ENCODE assay signal across 23 cellular contexts in the genomic region with DNA sequence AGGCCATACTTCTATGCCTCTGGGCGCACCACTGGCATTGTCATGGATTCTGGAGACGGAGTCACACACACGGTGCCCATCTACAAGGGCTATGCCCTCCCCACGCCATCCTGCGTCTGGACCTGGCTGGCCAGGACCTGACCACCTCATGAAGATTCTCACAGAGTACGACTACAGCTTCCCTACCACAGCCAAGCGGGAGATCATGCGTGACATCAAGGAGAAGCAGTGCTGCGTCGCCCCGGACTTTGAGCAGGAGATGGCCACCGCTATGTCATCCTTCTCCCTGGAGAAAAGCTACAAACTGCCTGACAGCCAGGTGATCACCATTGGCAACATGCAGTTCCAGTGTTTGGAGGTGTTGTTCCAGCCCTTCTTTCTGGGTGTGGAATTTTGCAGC. TPM values are rescaled to one million over a fixed set of nuclear protein-coding genes. Genes with fewer than 3 reads are reported as not detected.
DNase-seq lines count a peak whose midpoint lies in the region; ATAC-seq, FAIRE-seq and TF ChIP-seq lines count a peak whose summit lies in the region.
"Had no signal": no experiment of that assay in that cellular context is flagged by ENCODE, and none has a peak within 500 bp of the region (broad histone marks: within the 10 kb centered on the region; RNA-seq: fewer than 3 reads in every experiment).

No MANE protein-coding gene starts in this region.

- FAIRE-seq in HepG2 (lab: Jason Lieb, UNC) (no peak), bronchial epithelial cell (lab: Jason Lieb, UNC) (peak; percentile 18)
- FAIRE-seq: A549, D721Med, G401.6, GM12892, GM18507, H54 had no signal

- no peaks in the 10 kb centered on the region for H3K27me3 ChIP-seq in HepG2 (ENCODE audit: control insufficient read depth in 1 of 2, insufficient read depth in 2 of 2, low read length in 2 of 2)
- H3K27me3 ChIP-seq in right lobe of liver: no peaks in the 10 kb centered on the region
- H3K27me3 ChIP-seq in bronchial epithelial cell (ENCODE audit: control insufficient read depth, insufficient read depth, low read length): no peaks in the 10 kb centered on the region

- no peak for TF ChIP-seq RAD21 in HepG2 (CRISPR knock-in tag; IDR thresholded peaks at IDR 0.05)

- H2AFZ ChIP-seq in HepG2 (ENCODE audit: low read length): no peak overlapping the region
- H2AFZ ChIP-seq: GM23338 had no signal

- TF ChIP-seq POLR2A in HepG2 (IDR thresholded peaks at IDR 0.05; ENCODE audit: insufficient read depth in 1 of 2, low read depth in 2 of 2, low read length in 2 of 2): no peak
- no peak for TF ChIP-seq POLR2A in right lobe of liver (IDR thresholded peaks at IDR 0.05)

- H3K9me3 Mint-ChIP-seq in activated CD8-positive, alpha-beta T cell treated with anti-CD3 and anti-CD28 coated beads, Interleukin-2, amount 10 ng/mL, durations not matched to agents 7 days and 5 days (ENCODE audit: insufficient read depth): no peaks in the 10 kb centered on the region
- H3K9me3 Mint-ChIP-seq in activated CD8-positive, alpha-beta T cell treated with anti-CD3 and anti-CD28 coated beads for 36 hours: no peaks in the 10 kb centered on the region
- H3K9me3 Mint-ChIP-seq: CD4-positive, alpha-beta T cell; GM23338 had no signal

- H3K27me3 Mint-ChIP-seq in activated CD8-positive, alpha-beta T cell treated with anti-CD3 and anti-CD28 coated beads, Interleukin-2, amount 10 ng/mL, durations not matched to agents 7 days and 5 days (ENCODE audit: low read depth): no peaks in the 10 kb centered on the region
- no peaks in the 10 kb centered on the region for H3K27me3 Mint-ChIP-seq in activated CD8-positive, alpha-beta T cell treated with anti-CD3 and anti-CD28 coated beads for 36 hours
- H3K27me3 Mint-ChIP-seq: CD4-positive, alpha-beta T cell had no signal

- POLR2A ChIA-PET in activated CD8-positive, alpha-beta T cell treated with anti-CD3 and anti-CD28 coated beads, Interleukin-2, amount 10 ng/mL, durations not matched to agents 7 days and 5 days (lab: Charles Lee): no interaction called here
- POLR2A ChIA-PET in activated CD8-positive, alpha-beta T cell treated with anti-CD3 and anti-CD28 coated beads for 36 hours (lab: Charles Lee): interaction anchor here (1.6 kb wide), 1 partner anchor 9 kb away, joined by 5 read pairs; no protein-coding TSS in a partner anchor
- POLR2A ChIA-PET in HepG2 (lab: Yijun Ruan, JAX): no interaction called here

- H3K27ac ChIP-seq in HepG2 (ENCODE audit: extremely low read length, insufficient read depth, low read length) (no peak overlapping the region), right lobe of liver (no peak overlapping the region)
- H3K27ac ChIP-seq: 22Rv1, A549, C4-2B, HL-60 had no signal

- H3K79me2 ChIP-seq in HepG2 (ENCODE audit: insufficient read depth, low read length): no peaks in the 10 kb centered on the region

- no peak overlapping the region for H3K4me3 Mint-ChIP-seq in activated CD8-positive, alpha-beta T cell treated with anti-CD3 and anti-CD28 coated beads, Interleukin-2, amount 10 ng/mL, durations not matched to agents 7 days and 5 days
- H3K4me3 Mint-ChIP-seq in activated CD8-positive, alpha-beta T cell treated with anti-CD3 and anti-CD28 coated beads for 36 hours: no peak overlapping the region
- H3K4me3 Mint-ChIP-seq: CD4-positive, alpha-beta T cell; GM23338 had no signal

- H3K4me3 ChIP-seq in HepG2 (replicated peaks in 1 of 3; ENCODE audit: insufficient read depth in 1 of 3, low read depth in 2 of 3, low read length in 3 of 3) (no peak overlapping the region), right lobe of liver (no peak overlapping the region), bronchial epithelial cell (ENCODE audit: low read depth, low read length) (no peak overlapping the region)
- H3K4me3 ChIP-seq: A549, GM23338 had no signal

- BruUV-seq in HepG2 (replicated peaks; lab: Mats Ljungman, UMichigan): no TSS peak

- ATAC-seq in activated CD8-positive, alpha-beta T cell treated with anti-CD3 and anti-CD28 coated beads, Interleukin-2, amount 10 ng/mL, durations not matched to agents 7 days and 5 days: no peak
- ATAC-seq in activated CD8-positive, alpha-beta T cell treated with anti-CD3 and anti-CD28 coated beads for 36 hours: no peak
- peak; percentile 22; the same call in 1 of the 3 replicates for ATAC-seq in HepG2
- ATAC-seq in right lobe of liver: no peak
- ATAC-seq: A549, GM23338 had no signal

- no peaks in the 10 kb centered on the region for H3K4me1 Mint-ChIP-seq in activated CD8-positive, alpha-beta T cell treated with anti-CD3 and anti-CD28 coated beads, Interleukin-2, amount 10 ng/mL, durations not matched to agents 7 days and 5 days (ENCODE audit: low read depth)
- no peaks in the 10 kb centered on the region for H3K4me1 Mint-ChIP-seq in activated CD8-positive, alpha-beta T cell treated with anti-CD3 and anti-CD28 coated beads for 36 hours (ENCODE audit: low read depth)
- H3K4me1 Mint-ChIP-seq: GM23338 had no signal

- no peaks in the 10 kb centered on the region; the same call in 1 of the 2 replicates for H4K20me1 ChIP-seq in HepG2 (ENCODE audit: insufficient read depth, low read length)

- CTCF ChIA-PET in activated CD8-positive, alpha-beta T cell treated with anti-CD3 and anti-CD28 coated beads, Interleukin-2, amount 10 ng/mL, durations not matched to agents 7 days and 5 days (lab: Charles Lee): interaction anchor here (1.3 kb wide), 1 partner anchor 52 kb away, joined by 3 read pairs; no protein-coding TSS in a partner anchor
- CTCF ChIA-PET in activated CD8-positive, alpha-beta T cell treated with anti-CD3 and anti-CD28 coated beads for 36 hours (lab: Charles Lee): no interaction called here
- CTCF ChIA-PET in HepG2 (lab: Yijun Ruan, JAX; ENCODE audit: low intra/inter-chr PET ratio, low total read pairs): no interaction called here

- WGBS in HepG2 (ENCODE audit: low lambda C conversion rate): 97% methylated on average over 12 of the region's 12 CpGs
- WGBS in right lobe of liver (ENCODE audit: insufficient coverage, low coverage, low lambda C conversion rate, missing lambda C conversion rate): 100% methylated on average over 2 of the region's 12 CpGs

- in situ Hi-C loops in HepG2 (cut with HindIII; ENCODE audit: extremely low pct_ligation_motif_present, low pct_unique_long_range_greater_than_20kb): no loop called here

- TF ChIP-seq CTCF in activated CD8-positive, alpha-beta T cell treated with anti-CD3 and anti-CD28 coated beads for 36 hours (IDR thresholded peaks at IDR 0.05): no peak
- TF ChIP-seq CTCF in HepG2 (CRISPR knock-in tag; IDR thresholded peaks at IDR 0.05) (no peak), right lobe of liver (IDR thresholded peaks at IDR 0.05) (no peak), bronchial epithelial cell (IDR thresholded peaks at IDR 0.05; ENCODE audit: insufficient read depth, low read length, severe bottlenecking) (no peak)

- H3K36me3 Mint-ChIP-seq in activated CD8-positive, alpha-beta T cell treated with anti-CD3 and anti-CD28 coated beads, Interleukin-2, amount 10 ng/mL, durations not matched to agents 7 days and 5 days (ENCODE audit: low read depth): peaks cover 48% of the 10 kb centered on the region
- H3K36me3 Mint-ChIP-seq in activated CD8-positive, alpha-beta T cell treated with anti-CD3 and anti-CD28 coated beads for 36 hours (ENCODE audit: low read depth): peaks cover 42% of the 10 kb centered on the region

- DNase-seq in activated CD8-positive, alpha-beta T cell treated with anti-CD3 and anti-CD28 coated beads, Interleukin-2, amount 10 ng/mL, durations not matched to agents 7 days and 5 days: peak; percentile 15
- DNase-seq in activated CD8-positive, alpha-beta T cell treated with anti-CD3 and anti-CD28 coated beads for 36 hours: no peak
- DNase-seq in HepG2 (ENCODE audit: low spot score): no peak
- DNase-seq in right lobe of liver: no peak
- DNase-seq in bronchial epithelial cell (ENCODE audit: low read depth): no peak
- no peak for DNase-seq in NAMALWA (ENCODE audit: low spot score)
- DNase-seq in hippocampal formation (lab: John Stamatoyannopoulos, UW): no peak
- DNase-seq: AML-193; Caco-2; CD4-positive, alpha-beta T cell; HCEC 1CT had no signal

- H3K4me1 ChIP-seq in HepG2 (ENCODE audit: insufficient read depth, low read length): peaks cover 11% of the 10 kb centered on the region
- H3K4me1 ChIP-seq in right lobe of liver: no peaks in the 10 kb centered on the region
- H3K4me1 ChIP-seq: A549, Caco-2 had no signal

- TF ChIP-seq EP300 in HepG2 (IDR thresholded peaks at IDR 0.05; ENCODE audit: low read depth in 2 of 2, low read length in 2 of 2) (no peak), HepG2 (CRISPR knock-in tag; IDR thresholded peaks at IDR 0.05; ENCODE audit: borderline replicate concordance) (no peak)

- H3K9me3 ChIP-seq in HepG2 (ENCODE audit: low read length) (no peaks in the 10 kb centered on the region), right lobe of liver (no peaks in the 10 kb centered on the region)
- H3K9me3 ChIP-seq: A549, Caco-2 had no signal

- H3K36me3 ChIP-seq in HepG2 (replicated peaks in 1 of 2; ENCODE audit: control insufficient read depth in 1 of 2, insufficient read depth in 2 of 2, low read length in 2 of 2) (peaks cover 61 to 77% of the 10 kb centered on the region in 2 experiments), right lobe of liver (peaks cover 3 to 56% (median 29%) of the 10 kb centered on the region in 4 donors), bronchial epithelial cell (ENCODE audit: control insufficient read depth, insufficient read depth, low read length) (peaks cover 26% of the 10 kb centered on the region)

- intact Hi-C loops in activated CD8-positive, alpha-beta T cell treated with anti-CD3 and anti-CD28 coated beads for 36 hours (cut with micrococcal nuclease): no loop called here
- intact Hi-C loops in HepG2 (cut with micrococcal nuclease; ENCODE audit: unreplicated experiment): no loop called here
- intact Hi-C loops in right lobe of liver (cut with DNase I): no loop called here

- no peak overlapping the region for H3K4me2 ChIP-seq in HepG2 (ENCODE audit: low read depth, low read length)
- H3K4me2 ChIP-seq: A549, GM23338 had no signal

- no peak overlapping the region for H3K9ac ChIP-seq in HepG2 (ENCODE audit: insufficient read depth, low read depth, low read length)

- no peak overlapping the region for H3K27ac Mint-ChIP-seq in activated CD8-positive, alpha-beta T cell treated with anti-CD3 and anti-CD28 coated beads, Interleukin-2, amount 10 ng/mL, durations not matched to agents 7 days and 5 days
- no peak overlapping the region for H3K27ac Mint-ChIP-seq in activated CD8-positive, alpha-beta T cell treated with anti-CD3 and anti-CD28 coated beads for 36 hours
- H3K27ac Mint-ChIP-seq: CD4-positive, alpha-beta T cell; GM23338 had no signal

RNA-seq across cellular contexts. Expression of a gene that starts 23.8 kb away (rescaled TPM):
- total RNA-seq in activated CD8-positive, alpha-beta T cell treated with anti-CD3 and anti-CD28 coated beads, Interleukin-2, amount 10 ng/mL, durations not matched to agents 7 days and 5 days: 1 to 10 TPM in 1 of 2 experiments, under 1 TPM in 1; 0.39 to 1.1 TPM
- total RNA-seq in activated CD8-positive, alpha-beta T cell treated with anti-CD3 and anti-CD28 coated beads for 36 hours: 1 to 10 TPM; 1.8 to 2.2 TPM
- total RNA-seq in HepG2 (2016; rRNA removed; fragmentation: Illumina TruSeq; extraction: Trizol): 2.9 and 4.7 TPM in 2 replicates
- total RNA-seq in HepG2 (2016; cell fraction: cytosol; rRNA removed; fragmentation: Illumina TruSeq; extraction: Trizol; ENCODE audit: low read depth): 3.3 and 3.9 TPM in 2 replicates
- total RNA-seq in HepG2 (2016; cell fraction: insoluble cytoplasmic fraction; rRNA removed; fragmentation: Illumina TruSeq; extraction: Trizol): 2.5 and 4.3 TPM in 2 replicates
- total RNA-seq in HepG2 (2016; cell fraction: membrane; rRNA removed; fragmentation: Illumina TruSeq; extraction: Trizol): 4.5 and 5.1 TPM in 2 replicates
- total RNA-seq in HepG2 (2016; cell fraction: nucleus; rRNA removed; fragmentation: Illumina TruSeq; extraction: Trizol): 3.5 and 6.3 TPM in 2 replicates
- polyA plus RNA-seq in HepG2 (2011; rRNA removed): 18.4 and 25.0 TPM in 2 replicates
- polyA plus RNA-seq in HepG2 (2011; cell fraction: cytosol; rRNA removed): 10.2 and 16.1 TPM in 2 replicates
- 136 and 155 TPM in 2 replicates for polyA plus RNA-seq in HepG2 (2011; cell fraction: nucleus; rRNA removed)
- 12.7 and 14.7 TPM in 2 replicates for polyA plus RNA-seq in HepG2 (2012)
- polyA plus RNA-seq in HepG2 (2016; cell fraction: cytosol; fragmentation: Illumina TruSeq; extraction: Trizol; ENCODE audit: low read depth): 3.3 and 4.2 TPM in 2 replicates
- 2.6 and 2.9 TPM in 2 replicates for polyA plus RNA-seq in HepG2 (2016; cell fraction: insoluble cytoplasmic fraction; fragmentation: Illumina TruSeq; extraction: Trizol; ENCODE audit: low read depth)
- polyA plus RNA-seq in HepG2 (2016; cell fraction: membrane; fragmentation: Illumina TruSeq; extraction: Trizol; ENCODE audit: low read depth): 4.2 and 5.6 TPM in 2 replicates
- 11.6 and 13.1 TPM in 2 replicates for polyA plus RNA-seq in HepG2 (2016; cell fraction: nucleus; fragmentation: Illumina TruSeq; extraction: Trizol; ENCODE audit: insufficient read depth, low read depth)
- 11.3 TPM in 1 of 2 replicates, not detected in the other for polyA minus RNA-seq in HepG2 (2011; rRNA and poly(A)+ RNA removed; ENCODE audit: low replicate concordance)
- polyA minus RNA-seq in HepG2 (2011; cell fraction: cytosol; rRNA and poly(A)+ RNA removed): 5.0 and 6.8 TPM in 2 replicates
- 12.4 and 13.4 TPM in 2 replicates for polyA minus RNA-seq in HepG2 (2011; cell fraction: nucleus; rRNA and poly(A)+ RNA removed)
- total RNA-seq in right lobe of liver: 1 to 10 TPM in 4 of 6 experiments, under 1 TPM in 2; 0.37 to 2.8 (median 1.8) TPM
- total RNA-seq in bronchial epithelial cell: 0.38 TPM in 1 of 2 replicates, not detected in the other

RNA-seq across cellular contexts. Expression of a gene that starts 42.3 kb away (rescaled TPM):
- total RNA-seq in activated CD8-positive, alpha-beta T cell treated with anti-CD3 and anti-CD28 coated beads, Interleukin-2, amount 10 ng/mL, durations not matched to agents 7 days and 5 days: not detected
- total RNA-seq in activated CD8-positive, alpha-beta T cell treated with anti-CD3 and anti-CD28 coated beads for 36 hours: not detected
- total RNA-seq in HepG2 (2016; rRNA removed; fragmentation: Illumina TruSeq; extraction: Trizol) (0.20 TPM in 2 replicates), right lobe of liver (under 1 TPM in 1 of 6 experiments, not detected in 5; 0.19 TPM), bronchial epithelial cell (not detected in 2 replicates)
- 0.18 TPM in 1 of 2 replicates, not detected in the other for total RNA-seq in HepG2 (2016; cell fraction: cytosol; rRNA removed; fragmentation: Illumina TruSeq; extraction: Trizol; ENCODE audit: low read depth)
- total RNA-seq in HepG2 (2016; cell fraction: insoluble cytoplasmic fraction; rRNA removed; fragmentation: Illumina TruSeq; extraction: Trizol): 0.18 and 0.19 TPM in 2 replicates
- 0.31 and 0.34 TPM in 2 replicates for total RNA-seq in HepG2 (2016; cell fraction: membrane; rRNA removed; fragmentation: Illumina TruSeq; extraction: Trizol)
- not detected in 2 replicates for total RNA-seq in HepG2 (2016; cell fraction: nucleus; rRNA removed; fragmentation: Illumina TruSeq; extraction: Trizol)
- polyA plus RNA-seq in HepG2 (2011; rRNA removed): 0.91 and 1.2 TPM in 2 replicates
- polyA plus RNA-seq in HepG2 (2011; cell fraction: cytosol; rRNA removed): 0.55 and 0.68 TPM in 2 replicates
- 1.9 and 2.2 TPM in 2 replicates for polyA plus RNA-seq in HepG2 (2011; cell fraction: nucleus; rRNA removed)
- polyA plus RNA-seq in HepG2 (2012): 0.51 and 1.0 TPM in 2 replicates
- polyA plus RNA-seq in HepG2 (2016; cell fraction: cytosol; fragmentation: Illumina TruSeq; extraction: Trizol; ENCODE audit: low read depth): 0.15 and 0.26 TPM in 2 replicates
- 0.14 and 0.45 TPM in 2 replicates for polyA plus RNA-seq in HepG2 (2016; cell fraction: insoluble cytoplasmic fraction; fragmentation: Illumina TruSeq; extraction: Trizol; ENCODE audit: low read depth)
- 0.18 and 0.36 TPM in 2 replicates for polyA plus RNA-seq in HepG2 (2016; cell fraction: membrane; fragmentation: Illumina TruSeq; extraction: Trizol; ENCODE audit: low read depth)
- not detected in 2 replicates for polyA plus RNA-seq in HepG2 (2016; cell fraction: nucleus; fragmentation: Illumina TruSeq; extraction: Trizol; ENCODE audit: insufficient read depth, low read depth)
- polyA minus RNA-seq in HepG2 (2011; rRNA and poly(A)+ RNA removed; ENCODE audit: low replicate concordance): 0.14 TPM in 1 of 2 replicates, not detected in the other
- polyA minus RNA-seq in HepG2 (2011; cell fraction: cytosol; rRNA and poly(A)+ RNA removed): not detected in 2 replicates
- 0.77 and 0.87 TPM in 2 replicates for polyA minus RNA-seq in HepG2 (2011; cell fraction: nucleus; rRNA and poly(A)+ RNA removed)
- total RNA-seq: Caco-2; CD4-positive, alpha-beta T cell; GM23338; HT1080 had no signal
- polyA plus RNA-seq: BJ, GM23338 had no signal

RNA-seq across cellular contexts. Expression of a gene that starts 42.6 kb away (rescaled TPM):
- total RNA-seq in activated CD8-positive, alpha-beta T cell treated with anti-CD3 and anti-CD28 coated beads, Interleukin-2, amount 10 ng/mL, durations not matched to agents 7 days and 5 days: 100 to 1,000 TPM; 138 to 150 TPM
- 100 to 1,000 TPM; 150 to 154 TPM for total RNA-seq in activated CD8-positive, alpha-beta T cell treated with anti-CD3 and anti-CD28 coated beads for 36 hours
- total RNA-seq in HepG2 (2016; rRNA removed; fragmentation: Illumina TruSeq; extraction: Trizol) (86.0 and 113 TPM in 2 replicates), right lobe of liver (100 to 1,000 TPM in 5 of 6 experiments, 10 to 100 TPM in 1; 82.5 to 260 (median 116) TPM), bronchial epithelial cell (20.3 and 20.7 TPM in 2 replicates)
- 19.7 and 25.4 TPM in 2 replicates for total RNA-seq in HepG2 (2016; cell fraction: cytosol; rRNA removed; fragmentation: Illumina TruSeq; extraction: Trizol; ENCODE audit: low read depth)
- 84.7 and 89.7 TPM in 2 replicates for total RNA-seq in HepG2 (2016; cell fraction: insoluble cytoplasmic fraction; rRNA removed; fragmentation: Illumina TruSeq; extraction: Trizol)
- total RNA-seq in HepG2 (2016; cell fraction: membrane; rRNA removed; fragmentation: Illumina TruSeq; extraction: Trizol): 45.7 and 47.8 TPM in 2 replicates
- total RNA-seq in HepG2 (2016; cell fraction: nucleus; rRNA removed; fragmentation: Illumina TruSeq; extraction: Trizol): 55.8 and 66.5 TPM in 2 replicates
- polyA plus RNA-seq in HepG2 (2011; rRNA removed): 82.5 and 90.6 TPM in 2 replicates
- polyA plus RNA-seq in HepG2 (2011; cell fraction: cytosol; rRNA removed): 129 and 230 TPM in 2 replicates
- polyA plus RNA-seq in HepG2 (2011; cell fraction: nucleus; rRNA removed): 130 and 163 TPM in 2 replicates
- 209 and 270 TPM in 2 replicates for polyA plus RNA-seq in HepG2 (2012)
- 182 and 186 TPM in 2 replicates for polyA plus RNA-seq in HepG2 (2016; cell fraction: cytosol; fragmentation: Illumina TruSeq; extraction: Trizol; ENCODE audit: low read depth)
- 230 and 306 TPM in 2 replicates for polyA plus RNA-seq in HepG2 (2016; cell fraction: insoluble cytoplasmic fraction; fragmentation: Illumina TruSeq; extraction: Trizol; ENCODE audit: low read depth)
- polyA plus RNA-seq in HepG2 (2016; cell fraction: membrane; fragmentation: Illumina TruSeq; extraction: Trizol; ENCODE audit: low read depth): 158 and 165 TPM in 2 replicates
- 135 and 140 TPM in 2 replicates for polyA plus RNA-seq in HepG2 (2016; cell fraction: nucleus; fragmentation: Illumina TruSeq; extraction: Trizol; ENCODE audit: insufficient read depth, low read depth)
- 31.0 and 97.3 TPM in 2 replicates for polyA minus RNA-seq in HepG2 (2011; rRNA and poly(A)+ RNA removed; ENCODE audit: low replicate concordance)
- polyA minus RNA-seq in HepG2 (2011; cell fraction: cytosol; rRNA and poly(A)+ RNA removed): 90.7 and 92.5 TPM in 2 replicates
- polyA minus RNA-seq in HepG2 (2011; cell fraction: nucleus; rRNA and poly(A)+ RNA removed): 67.6 and 70.3 TPM in 2 replicates
